ENCODE assay signal across 8 cellular contexts in genomic region chr4:180828455-180829018, GRCh38.
DNase-seq lines count a peak whose midpoint lies in the region; ATAC-seq and TF ChIP-seq lines count a peak whose summit lies in the region.

No MANE protein-coding gene starts in this region.

- peak; percentile 79 for TF ChIP-seq CTCF in H9 (conservative IDR thresholded peaks at IDR 0.05)
- TF ChIP-seq CTCF in astrocyte of the cerebellum (IDR thresholded peaks at IDR 0.05; ENCODE audit: low read depth, low read length, missing control alignments), result peak; percentile 62

- H3K79me1 ChIP-seq in H9 (ENCODE audit: insufficient read depth, low read depth, low read length, poor library complexity, severe bottlenecking), result no peaks in the 10 kb centered on the region

- no peak overlapping the region for H3K56ac ChIP-seq in H9 (ENCODE audit: insufficient read length, low read depth, low read length)

- no peak overlapping the region for H3K27ac ChIP-seq in H9 (ENCODE audit: insufficient read length, low read depth, low read length)

- H3K4me2 ChIP-seq in H9 (ENCODE audit: insufficient read depth, insufficient read length, low read length), result no peak overlapping the region

- H3K4ac ChIP-seq in H9 (ENCODE audit: low read depth, low read length), result no peak overlapping the region

- peak; percentile 61 for ATAC-seq in left lobe of liver
- ATAC-seq in HG02973 (IDR thresholded peaks at IDR 0.05; ENCODE audit: unreplicated experiment), result no peak
- no peak for ATAC-seq in GM18873 (IDR thresholded peaks at IDR 0.05; ENCODE audit: low FRiP score, unreplicated experiment)

- no peak overlapping the region for H3K27ac Mint-ChIP-seq in H9

- no peaks in the 10 kb centered on the region for H3K23me2 ChIP-seq in H9 (ENCODE audit: insufficient read length, low read depth, low read length, poor library complexity, severe bottlenecking)

- no peak overlapping the region for H4K8ac ChIP-seq in H9 (replicated peaks; ENCODE audit: insufficient read length, low read depth, low read length)

- H3K4me3 ChIP-seq in astrocyte of the cerebellum (ENCODE audit: low read depth, low read length), result no peak overlapping the region

- no CpG with 5 or more reads among the region's 2 CpGs for WGBS in H9 (ENCODE audit: extremely low coverage, insufficient read length, low lambda C conversion rate)

- H3K4me1 ChIP-seq in H9 (ENCODE audit: insufficient read depth, low read length), result 0 out of 2 replicates have a peak, but pooled peaks cover 2% of the 10 kb centered on the region

- no peak overlapping the region for H4K91ac ChIP-seq in H9 (ENCODE audit: insufficient read length, low read depth, low read length)

- no peak overlapping the region for H3K9ac ChIP-seq in H9 (ENCODE audit: extremely low read depth, insufficient read length, low read length)

- H3K14ac ChIP-seq in H9 (ENCODE audit: insufficient read depth, low read length), result no peak overlapping the region

- DNase-seq in AG08395 (ENCODE audit: low spot score) (peak; percentile 29), H9 (no peak), NCI-H2227 treated with DMSO at 0.1 percent for 48 hours (lab: John Stamatoyannopoulos, UW) (peak; percentile 50), astrocyte of the cerebellum (ENCODE audit: low read depth) (peak; percentile 79), left lobe of liver (ENCODE audit: low spot score) (no peak), cerebellar nuclear complex (lab: John Stamatoyannopoulos, UW) (no peak)

- in situ Hi-C loops in astrocyte of the cerebellum (cut with HindIII; ENCODE audit: low sequenced_read_pairs), result no loop called here

- H3K27me3 Mint-ChIP-seq in H9 (ENCODE audit: low read depth), result no peaks in the 10 kb centered on the region

- H2BK15ac ChIP-seq in H9 (ENCODE audit: low read depth, low read length), result no peak overlapping the region

- peaks cover 0 to 10% (median 4%) of the 10 kb centered on the region in 3 experiments; a peak in 3 of 7 replicates for H3K36me3 Mint-ChIP-seq in H9 (ENCODE audit: insufficient read depth in 1 of 3, low read depth in 3 of 3)

- no peak overlapping the region for H3T11ph ChIP-seq in H9 (ENCODE audit: low read length)

- H3K9me3 Mint-ChIP-seq in H9, result peaks cover 0 to 8% of the 10 kb centered on the region in 2 experiments; a peak in 4 of 5 replicates

- no peaks in the 10 kb centered on the region for H4K20me1 ChIP-seq in H9 (ENCODE audit: control insufficient read depth, insufficient read depth, insufficient read length)

- no peak overlapping the region for H3K18ac ChIP-seq in H9 (ENCODE audit: insufficient read length, low read depth, low read length)

- no peak overlapping the region for H2BK120ac ChIP-seq in H9 (ENCODE audit: low read depth, low read length, poor library complexity, severe bottlenecking)

- no peak overlapping the region for H2BK20ac ChIP-seq in H9 (ENCODE audit: low read depth, low read length, poor library complexity, severe bottlenecking)

- no peak overlapping the region for H3K4me3 Mint-ChIP-seq in H9

- no peaks in the 10 kb centered on the region for H3K9me3 ChIP-seq in H9 (ENCODE audit: control insufficient read depth, low read depth, low read length)

- H2BK12ac ChIP-seq in H9 (ENCODE audit: insufficient read length, low read depth, low read length), result no peak overlapping the region

- no peak overlapping the region for H3K23ac ChIP-seq in H9 (ENCODE audit: insufficient read length, low read depth, low read length)

- H2AFZ ChIP-seq in H9 (ENCODE audit: low read length), result no peak overlapping the region

- no peak overlapping the region for H2AK5ac ChIP-seq in H9 (ENCODE audit: insufficient read length, low read length)

- H3K79me2 ChIP-seq in H9 (ENCODE audit: insufficient read depth, low read length), result no peaks in the 10 kb centered on the region

- H3K4me1 Mint-ChIP-seq in H9, result peaks cover 11 to 13% of the 10 kb centered on the region in 2 experiments

- no peak overlapping the region for H2BK5ac ChIP-seq in H9 (ENCODE audit: insufficient read length, low read length)

- H4K5ac ChIP-seq in H9 (ENCODE audit: insufficient read length, low read depth, low read length), result no peak overlapping the region

- no peaks in the 10 kb centered on the region for H3K27me3 ChIP-seq in H9 (ENCODE audit: insufficient read depth, low read length)

Comparison
In these comparisons a context has a peak if more than half of its experiments do, and no peak if none do; other contexts are left out.
1. DNase-seq: peak in AG08395 (single experiment), NCI-H2227 treated with DMSO at 0.1 percent for 48 hours (single experiment) and astrocyte of the cerebellum (single experiment); none in H9 (single experiment), left lobe of liver (single experiment) and cerebellar nuclear complex (0 of 2).